Comparison of ENCODE assay signal across 11 cellular contexts in genomic region chr10:103789771-103790201, GRCh38.
DNase-seq lines count a peak whose midpoint lies in the region; ATAC-seq and TF ChIP-seq lines count a peak whose summit lies in the region.
"Had no signal": no experiment of that assay in that cellular context is flagged by ENCODE, and none has a peak within 500 bp of the region (broad histone marks: within the 10 kb centered on the region; RNA-seq: fewer than 3 reads in every experiment).

No MANE protein-coding gene starts in this region.

- BruUV-seq in Calu3 (replicated peaks; lab: Mats Ljungman, UMichigan) = no TSS peak

- peaks cover 15% of the 10 kb centered on the region for H3K27me3 Mint-ChIP-seq in Calu3 (ENCODE audit: unreplicated experiment)
- peaks cover 0 to 15% (median 0%) of the 10 kb centered on the region in 5 donors for H3K27me3 Mint-ChIP-seq in naive thymus-derived CD4-positive, alpha-beta T cell

- no peak overlapping the region for H3K4me3 Mint-ChIP-seq in Calu3 (ENCODE audit: low read depth, unreplicated experiment)
- peak overlapping the region in 7 of 10 donors; percentile 0 to 61 (median 20) for H3K4me3 Mint-ChIP-seq in naive thymus-derived CD4-positive, alpha-beta T cell
- H3K4me3 Mint-ChIP-seq: T-helper 2 cell treated with Interferon-gamma antibody and Interleukin-4, amounts not matched to agents 5 μg/mL and 100 μg/mL, for 36 hours had no signal

- no peaks in the 10 kb centered on the region for H3K9me3 ChIP-seq in naive thymus-derived CD4-positive, alpha-beta T cell (ENCODE audit: control insufficient read depth in 2 of 3, low read length in 3 of 3)
- H3K9me3 ChIP-seq: adrenal gland had no signal

- no peak overlapping the region for H3K27ac ChIP-seq in naive thymus-derived CD4-positive, alpha-beta T cell (ENCODE audit: low read depth, low read length)
- H3K27ac ChIP-seq: adrenal gland had no signal

- H3K36me3 Mint-ChIP-seq in Calu3 (ENCODE audit: insufficient read depth, unreplicated experiment) = no peaks in the 10 kb centered on the region
- no peaks in the 10 kb centered on the region for H3K36me3 Mint-ChIP-seq in naive thymus-derived CD4-positive, alpha-beta T cell

- peaks cover 0 to 7% of the 10 kb centered on the region in 2 donors for H3K4me1 ChIP-seq in naive thymus-derived CD4-positive, alpha-beta T cell (ENCODE audit: control insufficient read depth in 2 of 2, insufficient read depth in 2 of 2, low read length in 2 of 2)
- H3K4me1 ChIP-seq: adrenal gland had no signal

- no peaks in the 10 kb centered on the region for H3K36me3 ChIP-seq in naive thymus-derived CD4-positive, alpha-beta T cell (ENCODE audit: control insufficient read depth in 2 of 3, insufficient read depth in 3 of 3, low read length in 3 of 3)
- H3K36me3 ChIP-seq: adrenal gland had no signal

- TF ChIP-seq CTCF in Calu3 (IDR thresholded peaks at IDR 0.05; ENCODE audit: unreplicated experiment) = no peak

- ATAC-seq in naive thymus-derived CD4-positive, alpha-beta T cell = peak; percentile 60
- ATAC-seq in HG03135 (IDR thresholded peaks at IDR 0.05; ENCODE audit: unreplicated experiment) = no peak

- CTCF ChIA-PET in Calu3 (lab: Charles Lee) = no interaction called here
- CTCF ChIA-PET in naive thymus-derived CD4-positive, alpha-beta T cell (lab: Charles Lee) = interaction anchor here (0.7 to 1.6 kb wide), 4 partner anchors 27 to 141 kb away, joined by 3 to 11 read pairs (median 4); no protein-coding TSS in a partner anchor

- peak; percentile 30 for DNase-seq in Calu3
- DNase-seq in HT-29 (ENCODE audit: low spot score) = peak; percentile 77
- DNase-seq in UCSD-AML1 (lab: John Stamatoyannopoulos, UW; ENCODE audit: unreplicated experiment) = peak; percentile 26
- DNase-seq in naive thymus-derived CD4-positive, alpha-beta T cell = peak in 6 of 9 donors; percentile 8 to 44 (median 40)
- DNase-seq in GM03348 (ENCODE audit: low spot score) = no peak
- DNase-seq in NCI-H187 treated with DMSO at 0.1 percent for 48 hours (lab: John Stamatoyannopoulos, UW) = no peak
- DNase-seq: adrenal gland, DMS79 treated with DMSO at 0.1 percent for 48 hours, MM.1S had no signal

- no peak overlapping the region for H3K4me3 ChIP-seq in naive thymus-derived CD4-positive, alpha-beta T cell (ENCODE audit: low read length)
- H3K4me3 ChIP-seq: adrenal gland had no signal

- H3K27me3 ChIP-seq in naive thymus-derived CD4-positive, alpha-beta T cell (ENCODE audit: control insufficient read depth in 2 of 2, insufficient read depth in 2 of 2, low read length in 2 of 2) = no peaks in the 10 kb centered on the region
- H3K27me3 ChIP-seq: adrenal gland had no signal

- POLR2A ChIA-PET in naive thymus-derived CD4-positive, alpha-beta T cell (lab: Charles Lee) = interaction anchor here (1.0 to 1.9 kb wide), 2 partner anchors 11 to 17 kb away, joined by 3 to 11 read pairs; no protein-coding TSS in a partner anchor

- no peaks in the 10 kb centered on the region for H3K9me3 Mint-ChIP-seq in Calu3 (ENCODE audit: low read depth, unreplicated experiment)
- no peaks in the 10 kb centered on the region for H3K9me3 Mint-ChIP-seq in naive thymus-derived CD4-positive, alpha-beta T cell
- H3K9me3 Mint-ChIP-seq: T-helper 2 cell treated with Interferon-gamma antibody and Interleukin-4, amounts not matched to agents 5 μg/mL and 100 μg/mL, for 36 hours had no signal

- intact Hi-C loops in Calu3 (cut with micrococcal nuclease; ENCODE audit: unreplicated experiment) = no loop called here
- intact Hi-C loops in naive thymus-derived CD4-positive, alpha-beta T cell (cut with micrococcal nuclease) = loop anchor here in 1 of 2 donors (10.0 kb wide), 1 partner anchor 65 kb away; the partner anchor contains the start of gene SH3PXD2A

- H3K4me1 Mint-ChIP-seq in Calu3 (ENCODE audit: low read depth, unreplicated experiment) = peaks cover 39% of the 10 kb centered on the region
- H3K4me1 Mint-ChIP-seq in naive thymus-derived CD4-positive, alpha-beta T cell = peaks cover 0 to 14% (median 11%) of the 10 kb centered on the region in 7 donors

- no peak overlapping the region for H3K27ac Mint-ChIP-seq in Calu3 (ENCODE audit: unreplicated experiment)
- peak overlapping the region in 7 of 9 donors; percentile 19 to 81 (median 68) for H3K27ac Mint-ChIP-seq in naive thymus-derived CD4-positive, alpha-beta T cell
- H3K27ac Mint-ChIP-seq: T-helper 2 cell treated with Interferon-gamma antibody and Interleukin-4, amounts not matched to agents 5 μg/mL and 100 μg/mL, for 36 hours had no signal

Comparison
In these comparisons a context has a peak if more than half of its experiments do, and no peak if none do; other contexts are left out.
1. DNase-seq: peak in Calu3 (single experiment), HT-29 (single experiment), UCSD-AML1 (single experiment) and naive thymus-derived CD4-positive, alpha-beta T cell (6 of 9); none in GM03348 (single experiment) and NCI-H187 treated with DMSO at 0.1 percent for 48 hours (single experiment).